ENCODE assay signal across 8 cellular contexts in the genomic region with DNA sequence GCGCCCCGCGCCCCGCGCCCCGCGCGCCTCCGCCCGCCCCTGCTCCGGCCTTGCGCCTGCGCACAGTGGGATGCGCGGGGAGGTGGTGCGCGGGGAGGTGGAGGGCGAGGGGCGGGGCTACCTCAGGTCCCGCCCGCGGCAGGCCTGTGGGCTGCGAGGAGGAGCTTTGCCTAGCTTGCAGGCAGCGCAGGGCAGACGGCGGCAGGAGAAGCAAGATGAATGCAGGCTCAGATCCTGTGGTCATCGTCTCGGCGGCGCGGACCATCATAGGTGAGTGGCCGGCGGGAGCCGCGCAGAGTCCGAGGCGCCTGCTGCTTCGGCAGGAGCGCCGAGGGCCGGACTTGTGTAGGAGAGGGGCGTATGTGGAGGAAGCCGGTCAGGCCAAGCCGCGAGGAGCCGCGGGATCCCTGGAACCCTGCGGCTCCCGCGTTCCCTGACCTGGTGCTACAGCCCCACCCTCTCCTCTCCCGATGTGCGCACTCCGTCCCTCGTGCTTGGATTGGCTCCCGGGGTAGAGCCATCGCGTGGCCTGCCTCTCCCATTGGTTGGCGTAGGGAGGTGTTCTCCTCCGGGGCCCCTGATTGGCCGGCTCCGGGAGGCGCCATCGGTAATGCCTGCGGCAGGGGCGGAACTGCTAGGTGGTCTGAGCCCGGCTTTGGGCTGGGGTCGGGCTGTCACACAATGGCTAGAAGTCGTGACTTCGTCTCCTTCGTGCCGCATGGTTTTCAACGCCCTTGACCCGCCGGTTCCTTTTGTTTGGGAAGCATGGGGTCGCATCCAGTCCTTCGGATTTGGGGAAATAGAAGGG. TPM values are rescaled to one million over a fixed set of nuclear protein-coding genes. Genes with fewer than 3 reads are reported as not detected.
DNase-seq lines count a peak whose midpoint lies in the region; ATAC-seq lines count a peak whose summit lies in the region.

ACAT2 (plus strand) TSS at position 173 of the 808 bp plus-strand sequence; CDS start at position 216, 43 bp downstream.

- H3K4me1 ChIP-seq in neuronal stem cell (ENCODE audit: control insufficient read depth in 2 of 2, insufficient read depth in 1 of 2, low read depth in 1 of 2, low read length in 2 of 2) (peaks cover 16 to 28% of the 10 kb centered on the region in 2 donors), subcutaneous abdominal adipose tissue (ENCODE audit: control insufficient read depth in 5 of 5, insufficient read depth in 5 of 5, low read length in 5 of 5) (peaks cover 0 to 28% (median 18%) of the 10 kb centered on the region in 5 donors)

- peak within 1 kb of the TSS; percentile 79 for H2AK5ac ChIP-seq in neuronal stem cell (ENCODE audit: low read depth, low read length)

- no peaks in the 10 kb centered on the region for H3K9me3 Mint-ChIP-seq in activated naive CD4-positive, alpha-beta T cell treated with anti-CD3 and anti-CD28 coated beads for 36 hours

- H4K91ac ChIP-seq in neuronal stem cell (ENCODE audit: low read depth, low read length, poor library complexity): peak within 1 kb of the TSS; percentile 94

- H3K79me1 ChIP-seq in neuronal stem cell (ENCODE audit: low read depth, low read length): peaks cover 13% of the 10 kb centered on the region

- ATAC-seq in HG02588 (IDR thresholded peaks at IDR 0.05; ENCODE audit: unreplicated experiment): peak; percentile 98

- intact Hi-C loops in activated naive CD4-positive, alpha-beta T cell treated with anti-CD3 and anti-CD28 coated beads for 36 hours (cut with micrococcal nuclease): loop anchor here (1.0 to 10.0 kb wide), 6 partner anchors 21 to 1117 kb away; partner anchors contain the start of genes DYNLT1, EZR, SOD2 and TCP1

- H3K4me3 ChIP-seq in GM08714 (ENCODE audit: low read length) (peak within 1 kb of the TSS; percentile 85), SK-N-MC (peak within 1 kb of the TSS; percentile 93), neuronal stem cell (ENCODE audit: low read length in 2 of 2) (peak within 1 kb of the TSS; percentile 75 to 97), subcutaneous abdominal adipose tissue (ENCODE audit: low read depth in 1 of 5, low read length in 5 of 5) (peak within 1 kb of the TSS; percentile 85 to 96 (median 90))

- no peak within 1 kb of the TSS for H3K14ac ChIP-seq in neuronal stem cell (ENCODE audit: low read length)

- peak within 1 kb of the TSS; percentile 54 for H2BK5ac ChIP-seq in neuronal stem cell (ENCODE audit: low read length)

- peak within 1 kb of the TSS; percentile 97 for H3K9ac ChIP-seq in SK-N-MC (ENCODE audit: insufficient read length)
- H3K9ac ChIP-seq in neuronal stem cell (ENCODE audit: low read depth, low read length, poor library complexity): peak within 1 kb of the TSS; percentile 93
- peak within 1 kb of the TSS; percentile 41 to 97 (median 88) for H3K9ac ChIP-seq in subcutaneous abdominal adipose tissue (ENCODE audit: low read length in 5 of 5)

- peak within 1 kb of the TSS; percentile 92 for H3K4me2 ChIP-seq in neuronal stem cell (ENCODE audit: insufficient read depth, low read length, poor library complexity, severe bottlenecking)

- DNase-seq in NCI-H1048 (lab: John Stamatoyannopoulos, UW) (peak; percentile 76), SK-N-MC (ENCODE audit: low read depth, low spot score) (peak; percentile 48), foreskin melanocyte (peak; percentile 89), neuronal stem cell (ENCODE audit: low spot score) (peak; percentile 92)
- peak; percentile 97 for DNase-seq in activated naive CD4-positive, alpha-beta T cell treated with anti-CD3 and anti-CD28 coated beads for 36 hours

- WGBS in neuronal stem cell (ENCODE audit: extremely low coverage in 2 of 2, insufficient read length in 2 of 2, insufficient replicate concordance in 1 of 2), 2 donors: no CpG with 5 or more reads among the region's 76 CpGs

- peak within 1 kb of the TSS; percentile 96 for H3K4me3 Mint-ChIP-seq in activated naive CD4-positive, alpha-beta T cell treated with anti-CD3 and anti-CD28 coated beads for 36 hours

- H2BK15ac ChIP-seq in neuronal stem cell (ENCODE audit: low read length): peak within 1 kb of the TSS; percentile 91

- peak within 1 kb of the TSS; percentile 13 for H2BK120ac ChIP-seq in neuronal stem cell (ENCODE audit: low read depth, low read length)

- H3K27me3 ChIP-seq in neuronal stem cell (ENCODE audit: control insufficient read depth in 3 of 3, insufficient read depth in 3 of 3, low read depth in 1 of 3, low read length in 3 of 3) (no peaks in the 10 kb centered on the region), subcutaneous abdominal adipose tissue (ENCODE audit: control insufficient read depth in 5 of 5, insufficient read depth in 4 of 5, low read length in 5 of 5) (no peaks in the 10 kb centered on the region)

- peak within 1 kb of the TSS; percentile 47 for H2BK12ac ChIP-seq in neuronal stem cell (ENCODE audit: low read length)

- H3K27me3 Mint-ChIP-seq in activated naive CD4-positive, alpha-beta T cell treated with anti-CD3 and anti-CD28 coated beads for 36 hours (ENCODE audit: low read depth): no peaks in the 10 kb centered on the region

- H2AFZ ChIP-seq in neuronal stem cell (ENCODE audit: low read length): peak within 1 kb of the TSS; percentile 92

- H3K9me3 ChIP-seq in SK-N-MC (ENCODE audit: low read depth, low read length) (no peaks in the 10 kb centered on the region), neuronal stem cell (replicated peaks in 1 of 2; ENCODE audit: control insufficient read depth in 2 of 2, insufficient read depth in 1 of 2, low read depth in 1 of 2, low read length in 2 of 2) (no peaks in the 10 kb centered on the region), subcutaneous abdominal adipose tissue (ENCODE audit: control insufficient read depth in 5 of 5, low read length in 5 of 5) (no peaks in the 10 kb centered on the region)

- H3K18ac ChIP-seq in neuronal stem cell (ENCODE audit: low read length): peak within 1 kb of the TSS; percentile 99

- H3K36me3 Mint-ChIP-seq in activated naive CD4-positive, alpha-beta T cell treated with anti-CD3 and anti-CD28 coated beads for 36 hours (ENCODE audit: low read depth): peaks cover 42% of the 10 kb centered on the region

- CTCF ChIA-PET in activated naive CD4-positive, alpha-beta T cell treated with anti-CD3 and anti-CD28 coated beads for 36 hours (lab: Charles Lee): interaction anchor here (1.4 kb wide), 1 partner anchor 71 kb away, joined by 5 read pairs; no protein-coding TSS in a partner anchor

- peak within 1 kb of the TSS; percentile 92 for H3K23ac ChIP-seq in neuronal stem cell (ENCODE audit: low read depth, low read length, poor library complexity)

- peak within 1 kb of the TSS; percentile 97 for H4K8ac ChIP-seq in neuronal stem cell (ENCODE audit: low read depth, low read length)

- H3K4me1 Mint-ChIP-seq in activated naive CD4-positive, alpha-beta T cell treated with anti-CD3 and anti-CD28 coated beads for 36 hours (ENCODE audit: low read depth): peaks cover 42% of the 10 kb centered on the region

- H3K27ac Mint-ChIP-seq in activated naive CD4-positive, alpha-beta T cell treated with anti-CD3 and anti-CD28 coated beads for 36 hours: peak within 1 kb of the TSS; percentile 96

- peak within 1 kb of the TSS; percentile 53 for H3K4ac ChIP-seq in neuronal stem cell (ENCODE audit: low read length)

- H3K27ac ChIP-seq in SK-N-MC (peak within 1 kb of the TSS; percentile 96), neuronal stem cell (replicated peaks; ENCODE audit: low read length) (peak within 1 kb of the TSS; percentile 100), subcutaneous abdominal adipose tissue (ENCODE audit: low read depth, low read length) (peak within 1 kb of the TSS; percentile 94)

- peaks cover 63% of the 10 kb centered on the region for H3K36me3 ChIP-seq in SK-N-MC (ENCODE audit: insufficient read depth, low read length)
- peaks cover 28 to 78% of the 10 kb centered on the region in 2 donors for H3K36me3 ChIP-seq in neuronal stem cell (replicated peaks in 1 of 2; ENCODE audit: control insufficient read depth in 2 of 2, insufficient read depth in 2 of 2, low read length in 2 of 2)
- H3K36me3 ChIP-seq in subcutaneous abdominal adipose tissue (ENCODE audit: control insufficient read depth in 5 of 5, insufficient read depth in 5 of 5, low read length in 5 of 5): peaks cover 2 to 22% (median 21%) of the 10 kb centered on the region in 5 donors

RNA-seq across cellular contexts. Expression of gene ACAT2, which starts in this region (rescaled TPM):
- total RNA-seq in activated naive CD4-positive, alpha-beta T cell treated with anti-CD3 and anti-CD28 coated beads for 36 hours: 10 to 100 TPM; 84.9 to 92.4 TPM
- polyA plus RNA-seq in neuronal stem cell (2013, experiment 1 of 2): 94.5 TPM
- 92.4 TPM for polyA plus RNA-seq in neuronal stem cell (2013, experiment 2 of 2)

Comparison
In these comparisons a context has a peak if more than half of its experiments do, and no peak if none do; other contexts are left out.
1. Peak in every context shown above with its lines: DNase-seq, ATAC-seq, H3K4me3 ChIP-seq and H3K27ac ChIP-seq.